ENCODE assay signal across 1 cellular context in the genomic region with DNA sequence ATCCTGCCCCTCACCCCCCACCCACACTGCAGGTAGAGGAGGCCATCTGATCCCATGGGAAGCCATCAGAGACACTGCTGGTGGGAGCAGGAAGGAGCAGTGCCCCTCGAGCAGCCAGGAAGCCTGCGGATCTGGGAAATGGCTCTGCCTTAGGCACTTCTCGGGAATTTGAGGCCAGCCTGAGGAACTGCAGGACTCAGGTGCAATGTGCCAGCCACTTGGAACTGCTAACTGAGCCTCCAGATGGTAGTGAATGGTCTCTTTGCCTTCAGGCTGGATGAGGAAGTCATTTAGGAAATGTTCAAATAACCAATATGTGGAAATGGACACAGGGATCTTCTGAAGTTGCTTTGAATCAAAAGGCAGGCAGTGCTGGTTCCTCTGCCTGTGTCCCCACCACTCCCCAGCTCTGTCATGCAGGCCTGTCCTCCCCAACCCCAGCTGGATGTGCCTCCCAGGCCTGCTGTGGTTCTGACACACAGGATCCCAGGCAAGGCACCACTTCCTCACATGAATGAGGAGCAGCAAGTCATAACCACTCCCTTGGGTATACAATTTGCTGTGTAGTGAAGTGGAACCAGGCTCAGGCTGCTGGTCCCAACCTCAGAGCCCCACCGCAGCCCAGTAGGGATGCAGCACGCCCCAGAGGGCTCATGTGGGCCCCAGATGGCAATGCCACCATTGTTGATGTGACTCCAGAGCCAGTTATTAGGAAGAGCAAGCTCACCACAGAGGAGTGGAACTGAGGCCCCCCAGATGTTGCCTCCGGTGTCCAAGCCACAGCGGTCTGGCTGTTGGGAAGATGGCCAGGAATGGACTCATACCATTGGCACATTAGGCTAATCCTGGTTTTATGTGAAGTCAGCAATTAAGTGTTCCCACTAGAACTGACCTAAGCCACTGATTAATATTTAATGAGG.
A peak's percentile ranks its signal among the peaks of the same experiment; 100 is the strongest.
TF ChIP-seq lines count a peak whose summit lies in the region.

No MANE protein-coding gene starts in this region.

TF ChIP-seq in IMR-90, 13 proteins besides CTCF, POLR2A, EP300 and RAD21:
- TF ChIP-seq, protein P1, sequence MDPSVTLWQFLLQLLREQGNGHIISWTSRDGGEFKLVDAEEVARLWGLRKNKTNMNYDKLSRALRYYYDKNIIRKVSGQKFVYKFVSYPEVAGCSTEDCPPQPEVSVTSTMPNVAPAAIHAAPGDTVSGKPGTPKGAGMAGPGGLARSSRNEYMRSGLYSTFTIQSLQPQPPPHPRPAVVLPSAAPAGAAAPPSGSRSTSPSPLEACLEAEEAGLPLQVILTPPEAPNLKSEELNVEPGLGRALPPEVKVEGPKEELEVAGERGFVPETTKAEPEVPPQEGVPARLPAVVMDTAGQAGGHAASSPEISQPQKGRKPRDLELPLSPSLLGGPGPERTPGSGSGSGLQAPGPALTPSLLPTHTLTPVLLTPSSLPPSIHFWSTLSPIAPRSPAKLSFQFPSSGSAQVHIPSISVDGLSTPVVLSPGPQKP (IDR thresholded peaks at IDR 0.05; ENCODE audit: borderline replicate concordance, low read depth, low read length), result no peak
- TF ChIP-seq MAZ (IDR thresholded peaks at IDR 0.05; ENCODE audit: borderline replicate concordance, low read depth, low read length) (no peak), MAFK (IDR thresholded peaks at IDR 0.05; ENCODE audit: low read depth, low read length) (peak; percentile 86)
